21 cellular contexts compared by ENCODE assay signal in the genomic region with DNA sequence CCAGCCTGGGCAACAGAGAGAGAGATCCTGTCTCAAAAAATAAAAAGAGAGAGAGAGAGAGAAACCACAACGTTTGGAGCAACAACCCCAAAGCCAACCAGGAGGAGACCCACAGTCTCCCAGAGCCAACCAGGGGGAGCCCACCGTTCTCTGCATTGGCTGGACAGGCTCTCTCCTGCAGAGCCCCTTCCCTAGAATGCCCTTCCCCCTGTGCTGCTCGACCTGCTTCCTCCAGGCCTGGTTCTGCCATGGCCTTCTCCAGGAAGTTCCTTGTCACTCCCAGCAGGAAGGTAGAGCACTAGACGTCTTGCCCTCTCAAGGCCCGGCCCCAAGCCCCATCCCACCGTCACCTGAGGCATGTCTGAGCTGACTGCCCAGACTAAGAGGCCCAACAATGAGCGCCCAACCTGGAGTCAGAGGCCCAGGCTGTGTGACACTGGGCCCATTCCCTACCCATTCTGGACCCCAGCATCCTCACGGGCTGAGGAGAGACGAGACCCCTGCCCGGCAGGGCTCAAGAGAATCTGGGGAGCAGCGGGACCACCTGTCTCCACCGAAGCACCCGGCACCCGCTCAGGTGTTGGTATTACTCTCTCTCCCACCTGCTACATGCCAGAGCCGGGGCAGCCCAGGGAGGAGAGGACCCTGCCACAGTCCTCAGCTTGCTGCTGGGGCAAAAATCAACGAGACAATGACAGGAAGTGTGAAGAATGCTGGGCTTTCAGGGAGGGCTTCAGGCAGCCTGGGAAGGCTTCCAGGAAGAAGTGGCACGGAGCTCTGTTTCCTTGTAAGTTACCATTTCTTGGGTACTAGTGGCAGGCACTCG.
A peak's percentile ranks its signal among the peaks of the same experiment; 100 is the strongest.
DNase-seq lines count a peak whose midpoint lies in the region; ATAC-seq and TF ChIP-seq lines count a peak whose summit lies in the region.
"Had no signal": no experiment of that assay in that cellular context is flagged by ENCODE, and none has a peak within 500 bp of the region (broad histone marks: within the 10 kb centered on the region; RNA-seq: fewer than 3 reads in every experiment).

No MANE protein-coding gene starts in this region.

- intact Hi-C loops in activated CD4-positive, alpha-beta T cell treated with anti-CD3 and anti-CD28 coated beads, Interleukin-2, amount 10 ng/mL, durations not matched to agents 24 days and 14 days (cut with micrococcal nuclease), result no loop called here
- intact Hi-C loops in A673 (cut with micrococcal nuclease; ENCODE audit: unreplicated experiment), result no loop called here

- no peak overlapping the region for H3K4ac ChIP-seq in mesendoderm (ENCODE audit: low read depth, low read length)

- no peak overlapping the region for H4K8ac ChIP-seq in mesendoderm (ENCODE audit: low read depth, low read length)

- H3K27me3 Mint-ChIP-seq in activated CD4-positive, alpha-beta T cell treated with anti-CD3 and anti-CD28 coated beads, Interleukin-2, amount 10 ng/mL, durations not matched to agents 24 days and 14 days, result peaks cover 9% of the 10 kb centered on the region
- peaks cover 17% of the 10 kb centered on the region for H3K27me3 Mint-ChIP-seq in progenitor cell of endocrine pancreas

- H3K4me1 Mint-ChIP-seq in activated CD4-positive, alpha-beta T cell treated with anti-CD3 and anti-CD28 coated beads, Interleukin-2, amount 10 ng/mL, durations not matched to agents 24 days and 14 days, result no peaks in the 10 kb centered on the region
- H3K4me1 Mint-ChIP-seq in progenitor cell of endocrine pancreas (ENCODE audit: low read depth), result peaks cover 9% of the 10 kb centered on the region
- H3K4me1 Mint-ChIP-seq: CD14-positive monocyte had no signal

- H2AK5ac ChIP-seq in mesendoderm (ENCODE audit: low read length), result no peak overlapping the region

- no peak overlapping the region for H2BK5ac ChIP-seq in mesendoderm (ENCODE audit: low read length)

- ATAC-seq in RWPE2 (ENCODE audit: low read depth) (no peak), GM19035 (IDR thresholded peaks at IDR 0.05; ENCODE audit: unreplicated experiment) (no peak)
- ATAC-seq: Right ventricle myocardium inferior had no signal

- no peak overlapping the region for H3K27ac Mint-ChIP-seq in activated CD4-positive, alpha-beta T cell treated with anti-CD3 and anti-CD28 coated beads, Interleukin-2, amount 10 ng/mL, durations not matched to agents 24 days and 14 days
- H3K27ac Mint-ChIP-seq in progenitor cell of endocrine pancreas, result peak overlapping the region; percentile 56

- no peaks in the 10 kb centered on the region for H3K36me3 ChIP-seq in RWPE2 (ENCODE audit: low read depth)
- no peaks in the 10 kb centered on the region for H3K36me3 ChIP-seq in mesendoderm (ENCODE audit: control insufficient read depth, insufficient read depth, low read length)
- H3K36me3 ChIP-seq in A673 (ENCODE audit: insufficient read depth, low read length, poor library complexity, severe bottlenecking), result no peaks in the 10 kb centered on the region
- H3K36me3 ChIP-seq: SJSA1 had no signal

- no peak overlapping the region for H3K27ac ChIP-seq in RWPE2 (ENCODE audit: poor library complexity, severe bottlenecking)
- no peak overlapping the region for H3K27ac ChIP-seq in mesendoderm (ENCODE audit: low read depth, low read length)
- H3K27ac ChIP-seq in A673 (ENCODE audit: low read depth, low read length, poor library complexity, severe bottlenecking), result no peak overlapping the region
- H3K27ac ChIP-seq: 22Rv1, SJSA1 had no signal

- BruUV-seq in A673 (replicated peaks; lab: Mats Ljungman, UMichigan), result no TSS peak

- H4K5ac ChIP-seq in mesendoderm (ENCODE audit: low read length), result no peak overlapping the region

- WGBS in mesendoderm (ENCODE audit: extremely low coverage, insufficient coverage, low lambda C conversion rate), result no CpG with 5 or more reads among the region's 18 CpGs

- no peak overlapping the region for H3K9ac ChIP-seq in mesendoderm (ENCODE audit: low read length)

- no peak overlapping the region for H3K56ac ChIP-seq in mesendoderm (ENCODE audit: low read length)

- H3K27me3 ChIP-seq in RWPE2 (ENCODE audit: insufficient read depth, poor library complexity, severe bottlenecking) (peaks cover 5% of the 10 kb centered on the region), mesendoderm (ENCODE audit: insufficient read depth, low read length, poor library complexity) (no peaks in the 10 kb centered on the region), A673 (replicated peaks; ENCODE audit: insufficient read depth, low read depth, low read length, poor library complexity) (no peaks in the 10 kb centered on the region)
- H3K27me3 ChIP-seq: SJSA1 had no signal

- H3K4me3 ChIP-seq in RWPE2 (ENCODE audit: severe bottlenecking), result no peak overlapping the region
- no peak overlapping the region for H3K4me3 ChIP-seq in mesendoderm (ENCODE audit: low read length)
- H3K4me3 ChIP-seq in A673 (ENCODE audit: low read depth, low read length, poor library complexity, severe bottlenecking), result no peak overlapping the region
- H3K4me3 ChIP-seq: SJSA1 had no signal

- POLR2A ChIA-PET in A673 (lab: Charles Lee; ENCODE audit: low non-redundant PET), result no interaction called here

- no peaks in the 10 kb centered on the region for H3K79me2 ChIP-seq in mesendoderm (ENCODE audit: control insufficient read depth, insufficient read depth, low read length)

- no peak overlapping the region for H3K18ac ChIP-seq in mesendoderm (ENCODE audit: low read length)

- H3K23ac ChIP-seq in mesendoderm (ENCODE audit: low read length), result no peak overlapping the region

- H3K9me3 Mint-ChIP-seq in activated CD4-positive, alpha-beta T cell treated with anti-CD3 and anti-CD28 coated beads, Interleukin-2, amount 10 ng/mL, durations not matched to agents 24 days and 14 days, result no peaks in the 10 kb centered on the region
- no peaks in the 10 kb centered on the region for H3K9me3 Mint-ChIP-seq in progenitor cell of endocrine pancreas (ENCODE audit: low read depth)
- H3K9me3 Mint-ChIP-seq: CD14-positive monocyte had no signal

- H3K4me2 ChIP-seq in mesendoderm (ENCODE audit: low read length), result no peak overlapping the region

- no peaks in the 10 kb centered on the region for H3K36me3 Mint-ChIP-seq in activated CD4-positive, alpha-beta T cell treated with anti-CD3 and anti-CD28 coated beads, Interleukin-2, amount 10 ng/mL, durations not matched to agents 24 days and 14 days (ENCODE audit: low read depth)
- no peaks in the 10 kb centered on the region for H3K36me3 Mint-ChIP-seq in progenitor cell of endocrine pancreas (ENCODE audit: insufficient read depth)
- H3K36me3 Mint-ChIP-seq: CD14-positive monocyte had no signal

- no peak overlapping the region for H2BK120ac ChIP-seq in mesendoderm (ENCODE audit: low read depth, low read length)

- H2BK15ac ChIP-seq in mesendoderm (replicated peaks; ENCODE audit: low read depth), result no peak overlapping the region

- H3K9me3 ChIP-seq in RWPE2 (ENCODE audit: severe bottlenecking), result no peaks in the 10 kb centered on the region
- no peaks in the 10 kb centered on the region for H3K9me3 ChIP-seq in A673 (ENCODE audit: low read depth, low read length, poor library complexity, severe bottlenecking)
- H3K9me3 ChIP-seq: SJSA1 had no signal

- CTCF ChIA-PET in A673 (lab: Charles Lee), result no interaction called here

- H3K4me1 ChIP-seq in RWPE2 (ENCODE audit: insufficient read depth, poor library complexity, severe bottlenecking), result no peaks in the 10 kb centered on the region
- H3K4me1 ChIP-seq in mesendoderm (ENCODE audit: control insufficient read depth, low read depth, low read length), result peaks cover 5% of the 10 kb centered on the region
- no peaks in the 10 kb centered on the region for H3K4me1 ChIP-seq in A673 (ENCODE audit: insufficient read depth, low read length, poor library complexity, severe bottlenecking)
- H3K4me1 ChIP-seq: SJSA1 had no signal

- no peak overlapping the region for H3K4me3 Mint-ChIP-seq in activated CD4-positive, alpha-beta T cell treated with anti-CD3 and anti-CD28 coated beads, Interleukin-2, amount 10 ng/mL, durations not matched to agents 24 days and 14 days
- no peak overlapping the region for H3K4me3 Mint-ChIP-seq in progenitor cell of endocrine pancreas (ENCODE audit: low read depth)
- H3K4me3 Mint-ChIP-seq: CD14-positive monocyte had no signal

- no peaks in the 10 kb centered on the region for H3K79me1 ChIP-seq in mesendoderm (ENCODE audit: low read length)

- TF ChIP-seq CTCF in RWPE2 (IDR thresholded peaks at IDR 0.05; ENCODE audit: poor library complexity, severe bottlenecking) (no peak), progenitor cell of endocrine pancreas (IDR thresholded peaks at IDR 0.05; ENCODE audit: unreplicated experiment) (no peak), A673 (conservative IDR thresholded peaks at IDR 0.05; ENCODE audit: low read depth, low read length) (no peak)

- DNase-seq in activated CD4-positive, alpha-beta T cell treated with anti-CD3 and anti-CD28 coated beads, Interleukin-2, amount 10 ng/mL, durations not matched to agents 24 days and 14 days, result peak; percentile 48
- DNase-seq in activated CD4-positive, alpha-beta T cell treated with anti-CD3 and anti-CD28 coated beads, Interleukin-2, amount 50 U/mL, for 48 hours, result no peak
- peak; percentile 68 for DNase-seq in RWPE2 (ENCODE audit: low spot score)
- DNase-seq in mesendoderm, result peak; percentile 14
- no peak for DNase-seq in progenitor cell of endocrine pancreas (ENCODE audit: low spot score, unreplicated experiment)
- no peak for DNase-seq in A673 (ENCODE audit: low spot score)
- DNase-seq in hippocampal formation (lab: John Stamatoyannopoulos, UW), result no peak
- DNase-seq: AML-193, GDM1, HCEC 1CT, IMR-90, NCI-H1694, NCI-H2081 treated with DMSO at 0.1 percent for 48 hours, NCI-H446, NCI-H526, OCI-M1 had no signal

Comparison
In these comparisons a context has a peak if more than half of its experiments do, and no peak if none do; other contexts are left out.
1. DNase-seq: peak in activated CD4-positive, alpha-beta T cell treated with anti-CD3 and anti-CD28 coated beads, Interleukin-2, amount 10 ng/mL, durations not matched to agents 24 days and 14 days (single experiment), RWPE2 (single experiment) and mesendoderm (single experiment); none in activated CD4-positive, alpha-beta T cell treated with anti-CD3 and anti-CD28 coated beads, Interleukin-2, amount 50 U/mL, for 48 hours (0 of 2), progenitor cell of endocrine pancreas (single experiment), A673 (single experiment) and hippocampal formation (0 of 2).